In genomic region chr1:100130552-100131077, GRCh38 we compare ENCODE assay signal across 14 cellular contexts. TPM values are rescaled to one million over a fixed set of nuclear protein-coding genes. Genes with fewer than 3 reads are reported as not detected.
DNase-seq lines count a peak whose midpoint lies in the region; ATAC-seq and TF ChIP-seq lines count a peak whose summit lies in the region.
"Had no signal": no experiment of that assay in that cellular context is flagged by ENCODE, and none has a peak within 500 bp of the region (broad histone marks: within the 10 kb centered on the region; RNA-seq: fewer than 3 reads in every experiment).

No MANE protein-coding gene starts in this region.

- no peak for ATAC-seq in GM18909 (IDR thresholded peaks at IDR 0.05; ENCODE audit: poor library complexity, unreplicated experiment)
- ATAC-seq in GM21825 (IDR thresholded peaks at IDR 0.05; ENCODE audit: unreplicated experiment), result no peak
- ATAC-seq: Right ventricle myocardium inferior had no signal

- 0 out of 2 replicates have a peak, but pooled peaks cover 7% of the 10 kb centered on the region for H4K20me1 ChIP-seq in BLaER1

- H3K9ac ChIP-seq in BLaER1, result no peak overlapping the region

- H3K4me1 ChIP-seq in BLaER1 (peaks cover 35% of the 10 kb centered on the region), Peyer's patch (peaks cover 0 to 15% (median 3%) of the 10 kb centered on the region in 4 donors)

- peaks cover 8% of the 10 kb centered on the region; the same call in 1 of the 2 replicates for H3K36me3 ChIP-seq in BLaER1
- H3K36me3 ChIP-seq in Peyer's patch, result no peaks in the 10 kb centered on the region

- TF ChIP-seq CTCF in GM12865 (IDR thresholded peaks at IDR 0.05; ENCODE audit: insufficient read depth, low read depth, low read length, missing control alignments), result no peak
- TF ChIP-seq CTCF in Peyer's patch (IDR thresholded peaks at IDR 0.05), result no peak

- peak; percentile 60 for DNase-seq in GM12865 (ENCODE audit: low read depth)
- DNase-seq in NCI-H460 (ENCODE audit: extremely low read depth, low read depth), result peak; percentile 27
- peak; percentile 24 to 26 for DNase-seq in erythroblast (lab: John Stamatoyannopoulos, UW)
- no peak for DNase-seq in activated gamma-delta T cell treated with Interleukin-2 at 50 U/mL for 16 hours
- DNase-seq in Peyer's patch, result no peak
- DNase-seq: H9; stimulated activated CD4-positive, alpha-beta T cell treated with anti-CD3 and anti-CD28 coated beads, Interleukin-2, amount 100 ng/mL, for 24 hours; stimulated activated naive CD4-positive, alpha-beta T cell had no signal

- H3K27me3 ChIP-seq in BLaER1, result no peaks in the 10 kb centered on the region
- no peaks in the 10 kb centered on the region for H3K27me3 ChIP-seq in Peyer's patch

- TF ChIP-seq POLR2A in erythroblast (IDR thresholded peaks at IDR 0.05; ENCODE audit: low read length), result no peak
- no peak for TF ChIP-seq POLR2A in Peyer's patch (IDR thresholded peaks at IDR 0.05)

- H3K9me3 ChIP-seq in BLaER1 (no peaks in the 10 kb centered on the region), Peyer's patch (no peaks in the 10 kb centered on the region)

- H3K4me2 ChIP-seq in BLaER1, result peak overlapping the region; percentile 84; the same call in 1 of the 2 replicates

- H3K27ac ChIP-seq in BLaER1 (no peak overlapping the region), Peyer's patch (no peak overlapping the region)
- H3K27ac ChIP-seq: epithelial cell of prostate had no signal

- no peak overlapping the region for H3K4me3 ChIP-seq in BLaER1
- peak overlapping the region; percentile 100 for H3K4me3 ChIP-seq in GM12865 (ENCODE audit: low read depth, low read length)
- H3K4me3 ChIP-seq in Peyer's patch, result no peak overlapping the region

RNA-seq across cellular contexts. Expression of gene SASS6, which starts 2.1 kb away (rescaled TPM):
- total RNA-seq in NCI-H460 (2014; rRNA removed; shearing (Covaris generic)), result 7.7 TPM in 2 replicates
- 9.4 and 17.4 TPM in 2 replicates for polyA plus RNA-seq in NCI-H460 (2014; cell fraction: nucleus; rRNA removed)
- 10 to 100 TPM in 1 of 4 donors, 1 to 10 TPM in 3; 2.9 to 14.0 (median 3.7) TPM for total RNA-seq in Peyer's patch

RNA-seq across cellular contexts. Expression of gene TRMT13, which starts 2.3 kb away (rescaled TPM):
- 18.4 and 21.3 TPM in 2 replicates for total RNA-seq in NCI-H460 (2014; rRNA removed; shearing (Covaris generic))
- polyA plus RNA-seq in NCI-H460 (2014; cell fraction: nucleus; rRNA removed), result 42.1 and 52.2 TPM in 2 replicates
- 10 to 100 TPM; 16.8 to 65.2 (median 34.6) TPM for total RNA-seq in Peyer's patch

RNA-seq across cellular contexts. Expression of gene LRRC39, which starts 47.4 kb away (rescaled TPM):
- total RNA-seq in NCI-H460 (2014; rRNA removed; shearing (Covaris generic)), result 0.22 TPM in 1 of 2 replicates, not detected in the other
- 0.15 and 0.75 TPM in 2 replicates for polyA plus RNA-seq in NCI-H460 (2014; cell fraction: nucleus; rRNA removed)
- total RNA-seq in Peyer's patch, result 1 to 10 TPM in 3 of 4 donors, under 1 TPM in 1; 0.35 to 2.5 (median 2.3) TPM
- polyA plus RNA-seq: CD4-positive, CD25-positive, alpha-beta regulatory T cell had no signal

Comparison
In these comparisons a context has a peak if more than half of its experiments do, and no peak if none do; other contexts are left out.
1. DNase-seq: peak in GM12865 (single experiment), NCI-H460 (single experiment) and erythroblast (2 of 2); none in activated gamma-delta T cell treated with Interleukin-2 at 50 U/mL for 16 hours (single experiment) and Peyer's patch (0 of 3).